Comparison of ENCODE assay signal across 9 cellular contexts in genomic region chr15:85414495-85414894, GRCh38. TPM values are rescaled to one million over a fixed set of nuclear protein-coding genes. Genes with fewer than 3 reads are reported as not detected.
A peak's percentile ranks its signal among the peaks of the same experiment; 100 is the strongest.
DNase-seq lines count a peak whose midpoint lies in the region; ATAC-seq and TF ChIP-seq lines count a peak whose summit lies in the region.
"Had no signal": no experiment of that assay in that cellular context is flagged by ENCODE, and none has a peak within 500 bp of the region (broad histone marks: within the 10 kb centered on the region; RNA-seq: fewer than 3 reads in every experiment).

No MANE protein-coding gene starts in this region.

- intact Hi-C loops in thyroid gland (cut with DNase I), result loop anchor here (10.0 kb wide), 1 partner anchor 120 kb away; no protein-coding TSS in a partner anchor

- H3K27me3 ChIP-seq in thyroid gland, result no peaks in the 10 kb centered on the region

- H3K27ac ChIP-seq in RWPE1, result no peak overlapping the region
- H3K27ac ChIP-seq in thyroid gland, result peak overlapping the region in 2 of 3 donors; percentile 65 to 83

- no peaks in the 10 kb centered on the region for H3K36me3 ChIP-seq in thyroid gland

- ATAC-seq in HG03521 (IDR thresholded peaks at IDR 0.05; ENCODE audit: unreplicated experiment) (no peak), GM21723 (IDR thresholded peaks at IDR 0.05; ENCODE audit: unreplicated experiment) (no peak)

- POLR2A ChIA-PET in activated CD4-positive, alpha-beta T cell treated with anti-CD3 and anti-CD28 coated beads, Interleukin-2, amount 10 ng/mL, durations not matched to agents 7 days and 5 days (lab: Charles Lee), result interaction anchor here (0.6 to 0.9 kb wide), 3 partner anchors 17 to 118 kb away, joined by 4 to 5 read pairs (median 5); no protein-coding TSS in a partner anchor
- POLR2A ChIA-PET in RWPE1 (lab: Yijun Ruan, JAX; ENCODE audit: low non-redundant PET), result no interaction called here

- H3K4me3 Mint-ChIP-seq in activated CD4-positive, alpha-beta T cell treated with anti-CD3 and anti-CD28 coated beads, Interleukin-2, amount 10 ng/mL, durations not matched to agents 7 days and 5 days, result no peak overlapping the region

- no peak for TF ChIP-seq POLR2A in thyroid gland (IDR thresholded peaks at IDR 0.05)

- no peaks in the 10 kb centered on the region for H3K27me3 Mint-ChIP-seq in activated CD4-positive, alpha-beta T cell treated with anti-CD3 and anti-CD28 coated beads, Interleukin-2, amount 10 ng/mL, durations not matched to agents 7 days and 5 days

- H3K4me1 ChIP-seq in thyroid gland, result peaks cover 14 to 44% of the 10 kb centered on the region in 2 donors

- peaks cover 54% of the 10 kb centered on the region for H3K4me1 Mint-ChIP-seq in activated CD4-positive, alpha-beta T cell treated with anti-CD3 and anti-CD28 coated beads, Interleukin-2, amount 10 ng/mL, durations not matched to agents 7 days and 5 days

- H3K9me3 ChIP-seq in thyroid gland, result no peaks in the 10 kb centered on the region

- CTCF ChIA-PET in activated CD4-positive, alpha-beta T cell treated with anti-CD3 and anti-CD28 coated beads, Interleukin-2, amount 10 ng/mL, durations not matched to agents 7 days and 5 days (lab: Charles Lee), result interaction anchor here (1.0 to 3.7 kb wide), 6 partner anchors 9 to 118 kb away, joined by 3 to 22 read pairs (median 7); no protein-coding TSS in a partner anchor
- CTCF ChIA-PET in RWPE1 (lab: Yijun Ruan, JAX), result interaction anchor here (0.5 to 4.7 kb wide), 9 partner anchors 9 to 1239 kb away, joined by 3 to 31 read pairs (median 3); no protein-coding TSS in a partner anchor

- H3K4me3 ChIP-seq in fibroblast of the aortic adventitia (ENCODE audit: low read depth, low read length) (no peak overlapping the region), thyroid gland (replicated peaks in 1 of 3) (no peak overlapping the region)

- H3K9me3 Mint-ChIP-seq in activated CD4-positive, alpha-beta T cell treated with anti-CD3 and anti-CD28 coated beads, Interleukin-2, amount 10 ng/mL, durations not matched to agents 7 days and 5 days, result peaks cover 2% of the 10 kb centered on the region

- TF ChIP-seq CTCF in RWPE1 (conservative IDR thresholded peaks at IDR 0.05; ENCODE audit: low read depth) (peak; percentile 44), fibroblast of the aortic adventitia (IDR thresholded peaks at IDR 0.05; ENCODE audit: insufficient read depth, low read length) (no peak), thyroid gland (IDR thresholded peaks at IDR 0.05) (peak in 3 of 6 experiments; percentile 30 to 49 (median 43))

- peaks cover 23% of the 10 kb centered on the region for H3K36me3 Mint-ChIP-seq in activated CD4-positive, alpha-beta T cell treated with anti-CD3 and anti-CD28 coated beads, Interleukin-2, amount 10 ng/mL, durations not matched to agents 7 days and 5 days (ENCODE audit: low read depth)

- H3K27ac Mint-ChIP-seq in activated CD4-positive, alpha-beta T cell treated with anti-CD3 and anti-CD28 coated beads, Interleukin-2, amount 10 ng/mL, durations not matched to agents 7 days and 5 days, result peak overlapping the region; percentile 48

- no peak for DNase-seq in activated CD4-positive, alpha-beta T cell treated with anti-CD3 and anti-CD28 coated beads, Interleukin-2, amount 10 ng/mL, durations not matched to agents 7 days and 5 days
- DNase-seq in activated CD4-positive, alpha-beta T cell treated with anti-CD3 and anti-CD28 coated beads, Interleukin-2, amount 50 U/mL, for 48 hours, result no peak
- DNase-seq in RWPE1 (ENCODE audit: low spot score) (no peak), fibroblast of the aortic adventitia (ENCODE audit: low read depth) (peak; percentile 70), thyroid gland (no peak), cortex of kidney (lab: John Stamatoyannopoulos, UW) (no peak)
- DNase-seq: NCI-H524 had no signal

RNA-seq across cellular contexts. Expression of gene AKAP13, which starts 34.1 kb away (rescaled TPM):
- total RNA-seq in activated CD4-positive, alpha-beta T cell treated with anti-CD3 and anti-CD28 coated beads, Interleukin-2, amount 10 ng/mL, durations not matched to agents 7 days and 5 days, result 100 to 1,000 TPM; 152 to 181 TPM
- total RNA-seq in fibroblast of the aortic adventitia (ENCODE audit: low replicate concordance) (87.7 and 89.9 TPM in 2 replicates), thyroid gland (100 to 1,000 TPM; 189 to 405 (median 244) TPM)
